20 cellular contexts compared by ENCODE assay signal in the genomic region with DNA sequence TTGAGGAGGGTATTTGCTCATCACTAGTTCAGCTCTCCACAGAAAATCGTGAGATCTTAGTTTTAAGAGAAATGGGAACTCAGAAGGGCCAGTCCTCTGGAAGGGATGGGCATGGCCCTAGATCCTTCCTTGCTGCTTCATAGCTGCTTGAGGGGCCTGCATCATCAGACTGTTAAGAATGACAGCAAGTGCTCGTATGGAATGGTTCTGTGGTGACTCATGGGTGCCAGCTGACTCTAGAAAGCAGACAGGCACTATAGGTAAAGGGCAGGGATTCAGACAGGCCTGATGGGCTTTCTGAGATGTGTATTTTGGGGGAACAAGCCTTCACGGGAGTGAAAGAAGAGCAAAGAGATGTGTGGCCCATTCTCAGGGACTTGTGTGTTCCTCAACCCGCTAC.
DNase-seq lines count a peak whose midpoint lies in the region; ATAC-seq, FAIRE-seq and TF ChIP-seq lines count a peak whose summit lies in the region.
"Had no signal": no experiment of that assay in that cellular context is flagged by ENCODE, and none has a peak within 500 bp of the region (broad histone marks: within the 10 kb centered on the region; RNA-seq: fewer than 3 reads in every experiment).

No MANE protein-coding gene starts in this region.

- no peak for TF ChIP-seq POLR2A in H1 (IDR thresholded peaks at IDR 0.05; ENCODE audit: control extremely low read depth in 1 of 2, low read depth in 2 of 2, low read length in 2 of 2)

- H3F3A ChIP-seq in PC-9 (ENCODE audit: insufficient read depth, low read depth): no peaks in the 10 kb centered on the region

- H2BK5ac ChIP-seq in H1 (ENCODE audit: low read depth, low read length): no peak overlapping the region

- H3K4me1 ChIP-seq in PC-9 (replicated peaks; ENCODE audit: insufficient read depth) (no peaks in the 10 kb centered on the region), H1 (replicated peaks in 1 of 4; ENCODE audit: control insufficient read depth in 3 of 4, insufficient read depth in 4 of 4, low read length in 3 of 4) (peaks cover 0 to 5% (median 1%) of the 10 kb centered on the region in 4 experiments; a peak in 3 of 7 replicates), A673 (ENCODE audit: insufficient read depth, low read length, poor library complexity, severe bottlenecking) (peaks cover 3% of the 10 kb centered on the region)
- H3K4me1 ChIP-seq: heart left ventricle, suprapubic skin had no signal

- FAIRE-seq in H1 (lab: Jason Lieb, UNC): no peak

- TF ChIP-seq EP300 in H1 (IDR thresholded peaks at IDR 0.05; ENCODE audit: borderline replicate concordance in 1 of 2, low read depth in 2 of 2, low read length in 2 of 2): no peak

- no peak overlapping the region for H3K27ac Mint-ChIP-seq in activated T-helper 2 cell treated with anti-CD3 and anti-CD28 coated beads, Interferon-gamma antibody, Interleukin-2, Interleukin-4, amounts not matched to agents 10 μg/mL and 5 μg/mL and 100 μg/mL, durations not matched to agents 14 hours and 24 hours and 36 hours
- H3K27ac Mint-ChIP-seq: activated T-helper 1 cell treated with anti-CD3 and anti-CD28 coated beads, Interleukin-12 subunit alpha, Interleukin-12 subunit beta, Interleukin-2, Interleukin-4 antibody, amounts not matched to agents 30 ng/mL and 10 ng/mL and 1 ng/mL, durations not matched to agents 14 hours and 24 hours and 36 hours had no signal

- ATAC-seq in HG03342 (IDR thresholded peaks at IDR 0.05; ENCODE audit: unreplicated experiment): no peak
- ATAC-seq: heart left ventricle, left cardiac atrium, Right ventricle myocardium inferior had no signal

- H3K14ac ChIP-seq in H1 (ENCODE audit: insufficient read length): no peak overlapping the region

- no peak overlapping the region for H2AK5ac ChIP-seq in H1 (ENCODE audit: low read depth, low read length)

- H3K23ac ChIP-seq in H1 (ENCODE audit: insufficient read length): no peak overlapping the region

- H3K9me3 ChIP-seq in PC-9 (ENCODE audit: insufficient read depth, low read depth) (no peaks in the 10 kb centered on the region), H1 (ENCODE audit: insufficient read depth in 2 of 2, low read depth in 1 of 2, low read length in 1 of 2) (peaks cover 0 to 3% of the 10 kb centered on the region in 2 experiments; a peak in 1 of 4 replicates), A673 (ENCODE audit: low read depth, low read length, poor library complexity, severe bottlenecking) (no peaks in the 10 kb centered on the region)
- H3K9me3 ChIP-seq: heart left ventricle, suprapubic skin had no signal

- peak; percentile 21 for DNase-seq in HK-2 (ENCODE audit: unreplicated experiment)
- DNase-seq in PC-9: peak; percentile 28 to 41
- peak in 1 of 2 experiments; percentile 9 for DNase-seq in H1 (ENCODE audit: low read depth in 1 of 2, low spot score in 2 of 2)
- peak; percentile 25 for DNase-seq in renal cortical epithelial cell (ENCODE audit: low read depth)
- DNase-seq in A673 (ENCODE audit: low spot score): no peak
- no peak for DNase-seq in DMS79 treated with DMSO at 0.1 percent for 48 hours (lab: John Stamatoyannopoulos, UW)
- no peak for DNase-seq in activated T-helper 2 cell treated with anti-CD3 and anti-CD28 coated beads, Interferon-gamma antibody, Interleukin-2, Interleukin-4, amounts not matched to agents 10 μg/mL and 5 μg/mL and 100 μg/mL, durations not matched to agents 14 hours and 24 hours and 36 hours (ENCODE audit: low spot score)
- DNase-seq: activated CD4-positive, alpha-beta T cell treated with anti-CD3 and anti-CD28 coated beads, Interleukin-2, amount 50 U/mL, for 4 hours; anterior cingulate cortex; heart left ventricle; left cardiac atrium; MV-4-11; NCI-H82; posterior cingulate gyrus had no signal

- no TSS peak for BruUV-seq in PC-9 (replicated peaks; lab: Mats Ljungman, UMichigan)
- BruUV-seq in A673 (replicated peaks; lab: Mats Ljungman, UMichigan): no TSS peak

- H2BK12ac ChIP-seq in H1 (ENCODE audit: low read depth, low read length): no peak overlapping the region

- H3K27ac ChIP-seq in PC-9 (no peak overlapping the region), H1 (ENCODE audit: low read depth, low read length) (no peak overlapping the region), A673 (ENCODE audit: low read depth, low read length, poor library complexity, severe bottlenecking) (no peak overlapping the region)
- H3K27ac ChIP-seq: coronary artery, heart left ventricle, suprapubic skin had no signal

- H3K36me3 Mint-ChIP-seq in activated T-helper 2 cell treated with anti-CD3 and anti-CD28 coated beads, Interferon-gamma antibody, Interleukin-2, Interleukin-4, amounts not matched to agents 10 μg/mL and 5 μg/mL and 100 μg/mL, durations not matched to agents 14 hours and 24 hours and 36 hours (ENCODE audit: low read depth): no peaks in the 10 kb centered on the region
- H3K36me3 Mint-ChIP-seq: CD14-positive monocyte had no signal

- H3K23me2 ChIP-seq in H1 (ENCODE audit: low read depth, low read length): no peaks in the 10 kb centered on the region

- no peak overlapping the region for H4K5ac ChIP-seq in H1 (ENCODE audit: insufficient read length, low read depth, low read length)

- no peak overlapping the region; the same call in 1 of the 2 replicates for H3K18ac ChIP-seq in H1 (ENCODE audit: extremely low read depth, low read length)

- peak overlapping the region; percentile 76; the same call in 1 of the 2 replicates for H2BK20ac ChIP-seq in H1 (ENCODE audit: low read length)

- H4K20me1 ChIP-seq in PC-9 (ENCODE audit: insufficient read depth): no peaks in the 10 kb centered on the region
- no peaks in the 10 kb centered on the region for H4K20me1 ChIP-seq in H1 (replicated peaks in 1 of 2; ENCODE audit: control insufficient read depth in 1 of 2, insufficient read depth in 2 of 2, low read length in 2 of 2)

- H3K4me2 ChIP-seq in PC-9 (no peak overlapping the region), H1 (ENCODE audit: insufficient read depth in 1 of 2, low read depth in 2 of 2, low read length in 2 of 2) (no peak overlapping the region)

- no peak overlapping the region for H3K56ac ChIP-seq in H1 (replicated peaks; ENCODE audit: insufficient read length, low read depth, low read length)

- H3K4me1 Mint-ChIP-seq in activated T-helper 2 cell treated with anti-CD3 and anti-CD28 coated beads, Interferon-gamma antibody, Interleukin-2, Interleukin-4, amounts not matched to agents 10 μg/mL and 5 μg/mL and 100 μg/mL, durations not matched to agents 14 hours and 24 hours and 36 hours (ENCODE audit: low read depth): peaks cover 3% of the 10 kb centered on the region

- TF ChIP-seq CTCF in PC-9 (conservative IDR thresholded peaks at IDR 0.05) (no peak), H1 (IDR thresholded peaks at IDR 0.05; ENCODE audit: control extremely low read depth in 1 of 3, insufficient read depth in 1 of 3, low read depth in 1 of 3, low read length in 3 of 3) (no peak), A673 (conservative IDR thresholded peaks at IDR 0.05; ENCODE audit: low read depth, low read length) (no peak)

- H3K4ac ChIP-seq in H1 (replicated peaks; ENCODE audit: insufficient read length, low read depth, low read length): no peak overlapping the region

- no peak overlapping the region for H3K9ac ChIP-seq in H1 (replicated peaks in 1 of 4; ENCODE audit: extremely low read depth in 1 of 4, low read depth in 3 of 4, low read length in 3 of 4)

- TF ChIP-seq RAD21 in H1 (IDR thresholded peaks at IDR 0.05 in 1 of 2, conservative IDR thresholded peaks at IDR 0.05 in 1 of 2; ENCODE audit: low read depth in 2 of 2, low read length in 2 of 2): no peak

- H2BK15ac ChIP-seq in H1 (ENCODE audit: low read length): no peak overlapping the region

- intact Hi-C loops in PC-9 (cut with micrococcal nuclease; ENCODE audit: unreplicated experiment): no loop called here
- intact Hi-C loops in A673 (cut with micrococcal nuclease; ENCODE audit: unreplicated experiment): no loop called here
- intact Hi-C loops in activated T-helper 2 cell treated with anti-CD3 and anti-CD28 coated beads, Interferon-gamma antibody, Interleukin-2, Interleukin-4, amounts not matched to agents 10 μg/mL and 5 μg/mL and 100 μg/mL, durations not matched to agents 14 hours and 24 hours and 36 hours (cut with micrococcal nuclease): no loop called here

- H3K36me3 ChIP-seq in PC-9 (ENCODE audit: low read depth) (no peaks in the 10 kb centered on the region), H1 (ENCODE audit: control insufficient read depth in 2 of 4, insufficient read depth in 4 of 4, low read length in 3 of 4) (no peaks in the 10 kb centered on the region), A673 (ENCODE audit: insufficient read depth, low read length, poor library complexity, severe bottlenecking) (no peaks in the 10 kb centered on the region)
- H3K36me3 ChIP-seq: heart left ventricle, suprapubic skin had no signal

- WGBS in H1 (ENCODE audit: extremely low coverage in 1 of 2, insufficient coverage in 1 of 2, insufficient read length in 1 of 2, insufficient replicate concordance in 2 of 2, low coverage in 1 of 2, low lambda C conversion rate in 2 of 2, missing lambda C conversion rate in 1 of 2), 2 experiments: 81% methylated on average over 4 of the region's 4 CpGs; no CpG with 5 or more reads in 1 of the 2 experiments

- no peak overlapping the region for H2BK120ac ChIP-seq in H1 (replicated peaks; ENCODE audit: low read depth, low read length)

- CTCF ChIA-PET in PC-9 (lab: Charles Lee) (no interaction called here), H1 (lab: Charles Lee; ENCODE audit: partially characterized antibody) (interaction anchor here (1.2 to 1.8 kb wide), 3 partner anchors 14 to 453 kb away, joined by 3 to 6 read pairs (median 4); no protein-coding TSS in a partner anchor), A673 (lab: Charles Lee) (no interaction called here)

- H3K79me2 ChIP-seq in PC-9 (ENCODE audit: low read depth) (no peaks in the 10 kb centered on the region), H1 (ENCODE audit: control insufficient read depth in 1 of 2, insufficient read depth in 2 of 2, low read length in 2 of 2) (no peaks in the 10 kb centered on the region)

- H3K79me1 ChIP-seq in H1 (ENCODE audit: low read depth, low read length): no peaks in the 10 kb centered on the region

- no peaks in the 10 kb centered on the region for H3K27me3 ChIP-seq in PC-9 (ENCODE audit: insufficient read depth, low read depth)
- H3K27me3 ChIP-seq in H1 (replicated peaks in 1 of 4; ENCODE audit: control insufficient read depth in 3 of 4, extremely low read depth in 1 of 4, insufficient read depth in 3 of 4, low read length in 3 of 4): peaks cover 0 to 2% (median 0%) of the 10 kb centered on the region in 4 experiments; a peak in 1 of 7 replicates
- H3K27me3 ChIP-seq in A673 (replicated peaks; ENCODE audit: insufficient read depth, low read depth, low read length, poor library complexity): no peaks in the 10 kb centered on the region
- H3K27me3 ChIP-seq: heart left ventricle, suprapubic skin had no signal

- no peak overlapping the region for H3K4me3 Mint-ChIP-seq in activated T-helper 2 cell treated with anti-CD3 and anti-CD28 coated beads, Interferon-gamma antibody, Interleukin-2, Interleukin-4, amounts not matched to agents 10 μg/mL and 5 μg/mL and 100 μg/mL, durations not matched to agents 14 hours and 24 hours and 36 hours (ENCODE audit: low read depth)
- H3K4me3 Mint-ChIP-seq: activated T-helper 1 cell treated with anti-CD3 and anti-CD28 coated beads, Interleukin-12 subunit alpha, Interleukin-12 subunit beta, Interleukin-2, Interleukin-4 antibody, amounts not matched to agents 30 ng/mL and 10 ng/mL and 1 ng/mL, durations not matched to agents 14 hours and 24 hours and 36 hours; CD14-positive monocyte had no signal

- no peak overlapping the region for H4K91ac ChIP-seq in H1 (replicated peaks; ENCODE audit: insufficient read length, low read length)

- H2AFZ ChIP-seq in PC-9: no peak overlapping the region
- H2AFZ ChIP-seq in H1 (ENCODE audit: low read length): no peak overlapping the region

- no peaks in the 10 kb centered on the region for H3K9me3 Mint-ChIP-seq in activated T-helper 2 cell treated with anti-CD3 and anti-CD28 coated beads, Interferon-gamma antibody, Interleukin-2, Interleukin-4, amounts not matched to agents 10 μg/mL and 5 μg/mL and 100 μg/mL, durations not matched to agents 14 hours and 24 hours and 36 hours
- H3K9me3 Mint-ChIP-seq: activated T-helper 1 cell treated with anti-CD3 and anti-CD28 coated beads, Interleukin-12 subunit alpha, Interleukin-12 subunit beta, Interleukin-2, Interleukin-4 antibody, amounts not matched to agents 30 ng/mL and 10 ng/mL and 1 ng/mL, durations not matched to agents 14 hours and 24 hours and 36 hours had no signal

- POLR2A ChIA-PET in PC-9 (lab: Charles Lee; ENCODE audit: unreplicated experiment) (no interaction called here), H1 (lab: Charles Lee; ENCODE audit: partially characterized antibody) (no interaction called here), A673 (lab: Charles Lee; ENCODE audit: low non-redundant PET) (no interaction called here)

- no peak overlapping the region for H4K8ac ChIP-seq in H1 (ENCODE audit: extremely low read depth, insufficient read depth, low read length)

- H3K4me3 ChIP-seq in PC-9 (no peak overlapping the region), H1 (ENCODE audit: extremely low read depth in 1 of 4, insufficient read depth in 2 of 4, low read depth in 3 of 4, low read length in 4 of 4) (no peak overlapping the region), A673 (ENCODE audit: low read depth, low read length, poor library complexity, severe bottlenecking) (no peak overlapping the region)
- H3K4me3 ChIP-seq: coronary artery, heart left ventricle, suprapubic skin had no signal

- H3K9me2 ChIP-seq in PC-9 (ENCODE audit: insufficient read depth): no peaks in the 10 kb centered on the region

- H3K27me3 Mint-ChIP-seq in activated T-helper 2 cell treated with anti-CD3 and anti-CD28 coated beads, Interferon-gamma antibody, Interleukin-2, Interleukin-4, amounts not matched to agents 10 μg/mL and 5 μg/mL and 100 μg/mL, durations not matched to agents 14 hours and 24 hours and 36 hours (ENCODE audit: low read depth): peaks cover 12% of the 10 kb centered on the region

Comparison
In these comparisons a context has a peak if more than half of its experiments do, and no peak if none do; other contexts are left out.
1. DNase-seq: peak in HK-2 (single experiment), PC-9 (2 of 2) and renal cortical epithelial cell (single experiment); none in A673 (single experiment), DMS79 treated with DMSO at 0.1 percent for 48 hours (single experiment) and activated T-helper 2 cell treated with anti-CD3 and anti-CD28 coated beads, Interferon-gamma antibody, Interleukin-2, Interleukin-4, amounts not matched to agents 10 μg/mL and 5 μg/mL and 100 μg/mL, durations not matched to agents 14 hours and 24 hours and 36 hours (single experiment).